In the genomic region with DNA sequence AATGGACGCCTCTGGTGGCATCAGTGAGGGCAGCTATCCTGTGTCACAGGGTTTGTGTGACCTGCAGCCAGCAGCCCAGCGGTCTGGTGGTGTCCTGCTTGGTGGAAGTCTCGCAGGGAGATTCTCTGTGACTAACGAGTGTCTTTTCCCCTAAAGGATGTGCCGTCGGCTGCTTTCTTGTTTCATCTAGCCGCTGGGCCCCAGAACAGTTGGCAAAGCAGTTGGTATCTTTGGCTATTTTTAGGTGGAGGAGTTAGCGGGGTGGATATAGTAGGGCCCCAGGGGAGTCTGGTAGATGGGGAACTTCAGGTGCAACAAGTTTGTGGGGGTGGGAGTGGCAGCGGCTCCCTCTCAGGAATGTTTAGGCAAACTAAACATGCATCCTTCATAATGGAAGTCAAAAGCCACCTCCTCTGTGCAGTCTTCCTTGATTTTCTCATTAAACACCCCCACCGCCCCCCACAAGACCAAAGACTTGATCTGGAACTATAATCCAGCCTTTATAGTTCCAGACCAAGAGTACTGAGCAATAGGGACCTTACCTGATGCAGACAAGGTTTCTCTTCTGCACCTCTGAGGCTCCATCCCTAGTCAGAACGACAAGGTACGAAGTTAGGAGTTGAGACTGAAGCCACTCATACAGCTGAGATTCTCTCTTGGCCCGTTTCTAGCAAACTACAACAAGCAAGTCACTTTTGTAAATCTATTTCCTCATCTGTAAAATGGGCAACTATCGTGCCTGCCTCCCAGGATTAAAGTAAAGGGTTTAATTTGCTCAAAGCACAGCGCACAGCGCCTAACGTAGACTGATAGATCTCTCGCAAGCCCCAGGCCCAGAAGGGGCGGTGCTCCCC, we compare ENCODE assay signal across 1 cellular context.
TF ChIP-seq lines count a peak whose summit lies in the region.

No MANE protein-coding gene starts in this region.

TF ChIP-seq in neural cell, 6 proteins besides CTCF, POLR2A, EP300 and RAD21 (continued from another document):
- TF ChIP-seq, protein P1, sequence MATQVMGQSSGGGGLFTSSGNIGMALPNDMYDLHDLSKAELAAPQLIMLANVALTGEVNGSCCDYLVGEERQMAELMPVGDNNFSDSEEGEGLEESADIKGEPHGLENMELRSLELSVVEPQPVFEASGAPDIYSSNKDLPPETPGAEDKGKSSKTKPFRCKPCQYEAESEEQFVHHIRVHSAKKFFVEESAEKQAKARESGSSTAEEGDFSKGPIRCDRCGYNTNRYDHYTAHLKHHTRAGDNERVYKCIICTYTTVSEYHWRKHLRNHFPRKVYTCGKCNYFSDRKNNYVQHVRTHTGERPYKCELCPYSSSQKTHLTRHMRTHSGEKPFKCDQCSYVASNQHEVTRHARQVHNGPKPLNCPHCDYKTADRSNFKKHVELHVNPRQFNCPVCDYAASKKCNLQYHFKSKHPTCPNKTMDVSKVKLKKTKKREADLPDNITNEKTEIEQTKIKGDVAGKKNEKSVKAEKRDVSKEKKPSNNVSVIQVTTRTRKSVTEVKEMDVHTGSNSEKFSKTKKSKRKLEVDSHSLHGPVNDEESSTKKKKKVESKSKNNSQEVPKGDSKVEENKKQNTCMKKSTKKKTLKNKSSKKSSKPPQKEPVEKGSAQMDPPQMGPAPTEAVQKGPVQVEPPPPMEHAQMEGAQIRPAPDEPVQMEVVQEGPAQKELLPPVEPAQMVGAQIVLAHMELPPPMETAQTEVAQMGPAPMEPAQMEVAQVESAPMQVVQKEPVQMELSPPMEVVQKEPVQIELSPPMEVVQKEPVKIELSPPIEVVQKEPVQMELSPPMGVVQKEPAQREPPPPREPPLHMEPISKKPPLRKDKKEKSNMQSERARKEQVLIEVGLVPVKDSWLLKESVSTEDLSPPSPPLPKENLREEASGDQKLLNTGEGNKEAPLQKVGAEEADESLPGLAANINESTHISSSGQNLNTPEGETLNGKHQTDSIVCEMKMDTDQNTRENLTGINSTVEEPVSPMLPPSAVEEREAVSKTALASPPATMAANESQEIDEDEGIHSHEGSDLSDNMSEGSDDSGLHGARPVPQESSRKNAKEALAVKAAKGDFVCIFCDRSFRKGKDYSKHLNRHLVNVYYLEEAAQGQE (IDR thresholded peaks at IDR 0.05; ENCODE audit: borderline replicate concordance): no peak
- TF ChIP-seq EZH2 (IDR thresholded peaks at IDR 0.05; ENCODE audit: borderline replicate concordance, insufficient read depth, low read length, poor library complexity, severe bottlenecking): no peak
- no peak for TF ChIP-seq POLR2AphosphoS5 (IDR thresholded peaks at IDR 0.05)
